Comparison of ENCODE assay signal across 20 cellular contexts in the genomic region with DNA sequence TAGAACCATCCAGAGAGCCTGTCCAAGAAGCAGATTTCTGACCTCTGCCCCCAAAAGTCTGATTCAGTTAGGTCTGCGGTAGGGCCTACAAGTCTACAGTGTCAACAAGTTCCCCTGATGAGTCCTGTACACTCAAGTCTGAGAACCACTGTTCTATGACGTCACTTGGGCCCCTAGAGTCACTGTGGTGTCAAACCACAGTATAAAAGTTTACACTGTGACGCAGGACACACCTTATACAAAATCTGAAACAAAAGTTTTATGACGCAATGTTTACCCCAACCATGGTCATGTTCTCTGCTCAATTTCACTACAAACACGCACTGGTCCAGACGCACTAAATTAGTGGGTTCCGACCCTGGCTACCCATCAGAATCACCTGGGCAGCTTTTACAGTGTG. TPM values are rescaled to one million over a fixed set of nuclear protein-coding genes. Genes with fewer than 3 reads are reported as not detected.
DNase-seq lines count a peak whose midpoint lies in the region; ATAC-seq and TF ChIP-seq lines count a peak whose summit lies in the region.
"Had no signal": no experiment of that assay in that cellular context is flagged by ENCODE, and none has a peak within 500 bp of the region (broad histone marks: within the 10 kb centered on the region; RNA-seq: fewer than 3 reads in every experiment).

No MANE protein-coding gene starts in this region.

- DNase-seq in activated T-cell treated with anti-CD3 and anti-CD28 coated beads, Interleukin-2, amount 50 U/mL, for 24 hours = no peak
- no peak for DNase-seq in activated T-cell treated with anti-CD3 and anti-CD28 coated beads, Interleukin-2, amount 50 U/mL, for 1 hour
- DNase-seq in NB4 (ENCODE audit: low read depth) (peak; percentile 69), skeletal muscle cell (ENCODE audit: low read depth) (peak; percentile 21), NCI-H1930 (lab: John Stamatoyannopoulos, UW) (no peak)
- DNase-seq in activated naive CD8-positive, alpha-beta T cell treated with anti-CD3 and anti-CD28 coated beads, Interleukin-2, amount 10 ng/mL, durations not matched to agents 7 days and 5 days = no peak
- DNase-seq: activated naive CD4-positive, alpha-beta T cell treated with anti-CD3 and anti-CD28 coated beads for 36 hours; colonic mucosa; head of caudate nucleus; HFFc6; KBM-7; left ventricle myocardium inferior; mucosa of descending colon; NCI-H1048; nucleus accumbens; stimulated activated CD4-positive, alpha-beta T cell treated with anti-CD3 and anti-CD28 coated beads, Interleukin-12 subunit alpha, Interleukin-12 subunit beta, amount 100 ng/mL, for 4 hours; thyroid gland had no signal

- no peaks in the 10 kb centered on the region for H3K27me3 Mint-ChIP-seq in activated T-cell treated with anti-CD3 and anti-CD28 coated beads, Interleukin-2, amount 50 U/mL, for 24 hours
- no peaks in the 10 kb centered on the region for H3K27me3 Mint-ChIP-seq in activated naive CD8-positive, alpha-beta T cell treated with anti-CD3 and anti-CD28 coated beads, Interleukin-2, amount 10 ng/mL, durations not matched to agents 7 days and 5 days

- peak overlapping the region; percentile 78 for H3K27ac Mint-ChIP-seq in activated T-cell treated with anti-CD3 and anti-CD28 coated beads, Interleukin-2, amount 50 U/mL, for 24 hours
- H3K27ac Mint-ChIP-seq in activated naive CD8-positive, alpha-beta T cell treated with anti-CD3 and anti-CD28 coated beads, Interleukin-2, amount 10 ng/mL, durations not matched to agents 7 days and 5 days = peak overlapping the region; percentile 64
- H3K27ac Mint-ChIP-seq: HFFc6 had no signal

- no peak for TF ChIP-seq CTCF in NB4 (IDR thresholded peaks at IDR 0.05; ENCODE audit: low read depth, low read length)

- H3K4me3 ChIP-seq in NB4 (ENCODE audit: low read depth, low read length) (no peak overlapping the region), skeletal muscle cell (ENCODE audit: low read depth, low read length) (no peak overlapping the region)
- H3K4me3 ChIP-seq: colonic mucosa, left ventricle myocardium inferior, mucosa of descending colon, thyroid gland had no signal

- H3K9me3 Mint-ChIP-seq in activated T-cell treated with anti-CD3 and anti-CD28 coated beads, Interleukin-2, amount 50 U/mL, for 24 hours = no peaks in the 10 kb centered on the region
- H3K9me3 Mint-ChIP-seq in activated naive CD8-positive, alpha-beta T cell treated with anti-CD3 and anti-CD28 coated beads, Interleukin-2, amount 10 ng/mL, durations not matched to agents 7 days and 5 days = no peaks in the 10 kb centered on the region
- H3K9me3 Mint-ChIP-seq: activated naive CD4-positive, alpha-beta T cell treated with anti-CD3 and anti-CD28 coated beads for 36 hours; HFFc6 had no signal

- H3K4me1 Mint-ChIP-seq in activated T-cell treated with anti-CD3 and anti-CD28 coated beads, Interleukin-2, amount 50 U/mL, for 24 hours (ENCODE audit: low read depth) = peaks cover 63% of the 10 kb centered on the region
- peaks cover 60% of the 10 kb centered on the region for H3K4me1 Mint-ChIP-seq in activated naive CD8-positive, alpha-beta T cell treated with anti-CD3 and anti-CD28 coated beads, Interleukin-2, amount 10 ng/mL, durations not matched to agents 7 days and 5 days

- H3K36me3 Mint-ChIP-seq in activated T-cell treated with anti-CD3 and anti-CD28 coated beads, Interleukin-2, amount 50 U/mL, for 24 hours (ENCODE audit: low read depth) = peaks cover 96% of the 10 kb centered on the region
- peaks cover 48% of the 10 kb centered on the region for H3K36me3 Mint-ChIP-seq in activated naive CD8-positive, alpha-beta T cell treated with anti-CD3 and anti-CD28 coated beads, Interleukin-2, amount 10 ng/mL, durations not matched to agents 7 days and 5 days

- ATAC-seq in activated naive CD8-positive, alpha-beta T cell treated with anti-CD3 and anti-CD28 coated beads, Interleukin-2, amount 10 ng/mL, durations not matched to agents 7 days and 5 days (ENCODE audit: low read depth) = no peak
- ATAC-seq in HG03045 (IDR thresholded peaks at IDR 0.05; ENCODE audit: unreplicated experiment) (no peak), GM18861 (IDR thresholded peaks at IDR 0.05; ENCODE audit: unreplicated experiment) (no peak)
- ATAC-seq: mucosa of descending colon, SK-N-SH treated with all-trans-retinoic acid at 6 μM for 48 hours had no signal

- POLR2A ChIA-PET in activated naive CD8-positive, alpha-beta T cell treated with anti-CD3 and anti-CD28 coated beads, Interleukin-2, amount 10 ng/mL, durations not matched to agents 7 days and 5 days (lab: Charles Lee) = interaction anchor here (1.2 to 5.1 kb wide), 3 partner anchors 16 to 105 kb away, joined by 3 to 40 read pairs (median 8); a partner anchor contains a TSS

- TF ChIP-seq POLR2A in NB4 (IDR thresholded peaks at IDR 0.05; ENCODE audit: extremely low read depth, insufficient read length) = no peak

- no peak overlapping the region for H3K4me3 Mint-ChIP-seq in activated T-cell treated with anti-CD3 and anti-CD28 coated beads, Interleukin-2, amount 50 U/mL, for 24 hours
- H3K4me3 Mint-ChIP-seq in activated naive CD8-positive, alpha-beta T cell treated with anti-CD3 and anti-CD28 coated beads, Interleukin-2, amount 10 ng/mL, durations not matched to agents 7 days and 5 days = no peak overlapping the region
- H3K4me3 Mint-ChIP-seq: activated naive CD4-positive, alpha-beta T cell treated with anti-CD3 and anti-CD28 coated beads for 36 hours; HFFc6 had no signal

RNA-seq across cellular contexts. Expression of a gene that starts 17.9 kb away (rescaled TPM):
- 100 to 1,000 TPM; 103 TPM for total RNA-seq in activated naive CD8-positive, alpha-beta T cell treated with anti-CD3 and anti-CD28 coated beads, Interleukin-2, amount 10 ng/mL, durations not matched to agents 7 days and 5 days
- total RNA-seq: HFFc6 had no signal

RNA-seq across cellular contexts. Expression of a gene that starts 22.5 kb away (rescaled TPM):
- 10 to 100 TPM; 73.1 to 76.1 TPM for total RNA-seq in activated naive CD8-positive, alpha-beta T cell treated with anti-CD3 and anti-CD28 coated beads, Interleukin-2, amount 10 ng/mL, durations not matched to agents 7 days and 5 days

RNA-seq across cellular contexts. Expression of a gene that starts 54.7 kb away (rescaled TPM):
- 10 to 100 TPM; 32.2 to 33.1 TPM for total RNA-seq in activated naive CD8-positive, alpha-beta T cell treated with anti-CD3 and anti-CD28 coated beads, Interleukin-2, amount 10 ng/mL, durations not matched to agents 7 days and 5 days

Comparison
In these comparisons a context has a peak if more than half of its experiments do, and no peak if none do; other contexts are left out.
1. DNase-seq: peak in NB4 (single experiment) and skeletal muscle cell (single experiment); none in activated T-cell treated with anti-CD3 and anti-CD28 coated beads, Interleukin-2, amount 50 U/mL, for 24 hours (single experiment), activated T-cell treated with anti-CD3 and anti-CD28 coated beads, Interleukin-2, amount 50 U/mL, for 1 hour (single experiment), activated naive CD8-positive, alpha-beta T cell treated with anti-CD3 and anti-CD28 coated beads, Interleukin-2, amount 10 ng/mL, durations not matched to agents 7 days and 5 days (single experiment) and NCI-H1930 (0 of 2).